Comparison of ENCODE assay signal across 14 cellular contexts in the genomic region with DNA sequence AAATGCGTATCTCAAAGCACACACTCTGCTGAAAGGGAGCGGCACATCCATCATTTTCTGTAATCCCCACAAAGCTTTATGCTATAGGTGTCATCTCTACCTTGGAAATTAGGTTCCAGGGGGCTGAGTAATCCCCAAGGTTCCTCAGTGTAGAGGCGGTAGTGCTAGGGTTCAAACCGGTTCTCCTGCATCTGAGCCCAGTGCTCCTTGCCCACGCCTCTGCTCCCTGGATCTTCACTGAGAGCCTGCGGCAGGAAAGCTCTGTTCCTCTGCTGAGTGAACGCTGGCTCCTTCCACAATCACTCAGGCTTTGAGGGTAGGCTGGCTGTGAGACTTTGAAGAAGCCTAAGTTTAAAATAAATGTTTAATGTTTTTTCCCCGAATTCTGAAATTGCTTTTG.
"Had no signal": no experiment of that assay in that cellular context is flagged by ENCODE, and none has a peak within 500 bp of the region (broad histone marks: within the 10 kb centered on the region; RNA-seq: fewer than 3 reads in every experiment).

No MANE protein-coding gene starts in this region.

- ATAC-seq: activated CD4-positive, alpha-beta T cell treated with anti-CD3 and anti-CD28 coated beads for 36 hours; activated CD8-positive, alpha-beta memory T cell treated with anti-CD3 and anti-CD28 coated beads, Interleukin-2, amount 10 ng/mL, durations not matched to agents 7 days and 5 days; gastrocnemius medialis; heart right ventricle; T-helper 17 cell had no signal

- H3K9me3 ChIP-seq: gastrocnemius medialis, heart right ventricle, right atrium auricular region, testis had no signal

- H3K27me3 Mint-ChIP-seq: activated CD4-positive, alpha-beta memory T cell treated with anti-CD3 and anti-CD28 coated beads for 36 hours; activated CD4-positive, alpha-beta T cell treated with anti-CD3 and anti-CD28 coated beads for 36 hours; activated naive CD4-positive, alpha-beta T cell treated with anti-CD3 and anti-CD28 coated beads, Interleukin-2, amount 10 ng/mL, durations not matched to agents 7 days and 5 days; T-helper 17 cell had no signal

- H3K9me3 Mint-ChIP-seq: activated CD4-positive, alpha-beta memory T cell treated with anti-CD3 and anti-CD28 coated beads for 36 hours; activated naive CD4-positive, alpha-beta T cell treated with anti-CD3 and anti-CD28 coated beads, Interleukin-2, amount 10 ng/mL, durations not matched to agents 7 days and 5 days; stimulated activated naive CD8-positive, alpha-beta T cell treated with anti-CD3 and anti-CD28 coated beads, Interleukin-15, Interleukin-2, amounts not matched to agents 100 ng/mL and 50 ng/mL, for 24 hours had no signal

- H3K4me1 ChIP-seq: testis had no signal

- H3K4me3 ChIP-seq: gastrocnemius medialis, heart right ventricle, right atrium auricular region, testis had no signal

- H3K4me3 Mint-ChIP-seq: activated CD4-positive, alpha-beta memory T cell treated with anti-CD3 and anti-CD28 coated beads for 36 hours; activated CD4-positive, alpha-beta T cell treated with anti-CD3 and anti-CD28 coated beads for 36 hours; activated CD8-positive, alpha-beta memory T cell treated with anti-CD3 and anti-CD28 coated beads, Interleukin-2, amount 10 ng/mL, durations not matched to agents 7 days and 5 days; activated naive CD4-positive, alpha-beta T cell treated with anti-CD3 and anti-CD28 coated beads, Interleukin-2, amount 10 ng/mL, durations not matched to agents 7 days and 5 days; nephron; stimulated activated naive CD8-positive, alpha-beta T cell treated with anti-CD3 and anti-CD28 coated beads, Interleukin-15, Interleukin-2, amounts not matched to agents 100 ng/mL and 50 ng/mL, for 24 hours; T-helper 17 cell had no signal

- H3K36me3 Mint-ChIP-seq: activated CD4-positive, alpha-beta memory T cell treated with anti-CD3 and anti-CD28 coated beads for 36 hours; activated CD8-positive, alpha-beta memory T cell treated with anti-CD3 and anti-CD28 coated beads, Interleukin-2, amount 10 ng/mL, durations not matched to agents 7 days and 5 days; activated naive CD4-positive, alpha-beta T cell treated with anti-CD3 and anti-CD28 coated beads, Interleukin-2, amount 10 ng/mL, durations not matched to agents 7 days and 5 days had no signal

- H3K4me1 Mint-ChIP-seq: activated CD4-positive, alpha-beta T cell treated with anti-CD3 and anti-CD28 coated beads for 36 hours; activated CD8-positive, alpha-beta memory T cell treated with anti-CD3 and anti-CD28 coated beads, Interleukin-2, amount 10 ng/mL, durations not matched to agents 7 days and 5 days; activated naive CD4-positive, alpha-beta T cell treated with anti-CD3 and anti-CD28 coated beads, Interleukin-2, amount 10 ng/mL, durations not matched to agents 7 days and 5 days had no signal

- DNase-seq: activated CD4-positive, alpha-beta memory T cell treated with anti-CD3 and anti-CD28 coated beads for 36 hours; activated CD4-positive, alpha-beta T cell treated with anti-CD3 and anti-CD28 coated beads for 36 hours; activated CD8-positive, alpha-beta memory T cell treated with anti-CD3 and anti-CD28 coated beads, Interleukin-2, amount 10 ng/mL, durations not matched to agents 7 days and 5 days; activated naive CD4-positive, alpha-beta T cell treated with anti-CD3 and anti-CD28 coated beads, Interleukin-2, amount 10 ng/mL, durations not matched to agents 7 days and 5 days; activated T-cell treated with anti-CD3 and anti-CD28 coated beads, Interleukin-2, amount 50 U/mL, for 1 hour; gastrocnemius medialis; heart right ventricle; occipital lobe; T-helper 17 cell; testis; WERI-Rb-1 had no signal

- H3K27ac ChIP-seq: gastrocnemius medialis, heart right ventricle, right atrium auricular region, testis, WERI-Rb-1 had no signal

- H3K36me3 ChIP-seq: gastrocnemius medialis, heart right ventricle, right atrium auricular region had no signal

- H3K27ac Mint-ChIP-seq: activated CD4-positive, alpha-beta memory T cell treated with anti-CD3 and anti-CD28 coated beads for 36 hours; activated CD4-positive, alpha-beta T cell treated with anti-CD3 and anti-CD28 coated beads for 36 hours; activated CD8-positive, alpha-beta memory T cell treated with anti-CD3 and anti-CD28 coated beads, Interleukin-2, amount 10 ng/mL, durations not matched to agents 7 days and 5 days; activated naive CD4-positive, alpha-beta T cell treated with anti-CD3 and anti-CD28 coated beads, Interleukin-2, amount 10 ng/mL, durations not matched to agents 7 days and 5 days; nephron; stimulated activated naive CD8-positive, alpha-beta T cell treated with anti-CD3 and anti-CD28 coated beads, Interleukin-15, Interleukin-2, amounts not matched to agents 100 ng/mL and 50 ng/mL, for 24 hours; T-helper 17 cell had no signal

- H3K27me3 ChIP-seq: gastrocnemius medialis, heart right ventricle, right atrium auricular region, testis had no signal
